ENCODE assay signal across 27 cellular contexts in the genomic region with DNA sequence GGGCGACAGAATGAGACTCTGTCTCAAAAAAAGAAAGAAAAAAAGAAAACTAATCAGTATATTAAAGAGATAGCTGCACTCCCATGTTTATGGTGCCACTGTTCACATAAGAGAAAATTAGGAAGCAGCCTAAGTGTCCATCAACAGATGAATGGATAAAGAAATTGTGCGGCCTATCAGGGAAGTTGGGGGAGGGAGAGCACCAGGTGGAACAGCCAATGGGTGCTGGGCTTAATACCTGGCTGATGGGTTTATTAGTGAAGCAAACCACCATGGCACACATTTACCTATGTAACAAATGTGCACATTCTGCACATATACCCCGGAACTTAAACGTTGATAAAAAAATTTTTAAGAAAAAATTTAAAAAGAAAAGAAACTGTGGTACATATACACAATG. TPM values are rescaled to one million over a fixed set of nuclear protein-coding genes. Genes with fewer than 3 reads are reported as not detected.
"Had no signal": no experiment of that assay in that cellular context is flagged by ENCODE, and none has a peak within 500 bp of the region (broad histone marks: within the 10 kb centered on the region; RNA-seq: fewer than 3 reads in every experiment).

No MANE protein-coding gene starts in this region.

- ATAC-seq: stimulated activated effector memory CD8-positive, alpha-beta T cell treated with anti-CD3 and anti-CD28 coated beads, Interleukin-12 subunit alpha, Interleukin-12 subunit beta, amount 100 ng/mL, for 72 hours; stimulated activated memory B cell treated with anti-CD40 and anti-IgM and Interleukin-4, amounts not matched to agents 10 μg/mL and 1 μg/mL and 100 μg/mL, for 72 hours; stimulated activated naive B cell treated with anti-CD40 and anti-IgM and Interleukin-4, amounts not matched to agents 10 μg/mL and 1 μg/mL and 100 μg/mL, for 72 hours; stimulated activated naive CD8-positive, alpha-beta T cell treated with anti-CD3 and anti-CD28 coated beads, Interleukin-15, amount 100 ng/mL, for 72 hours; stimulated activated naive CD8-positive, alpha-beta T cell treated with anti-CD3 and anti-CD28 coated beads, Interleukin-15, Interleukin-2, amounts not matched to agents 100 U/mL and 50 U/mL, for 24 hours; upper lobe of right lung had no signal

- H3K4me1 ChIP-seq: stomach, suprapubic skin, testis, thyroid gland, tibial artery, tibial nerve, transverse colon, upper lobe of left lung, upper lobe of right lung, uterus, vagina had no signal

- H3K27ac ChIP-seq: stomach, suprapubic skin, testis, thoracic aorta, thyroid gland, tibial artery, tibial nerve, transverse colon, upper lobe of left lung, upper lobe of right lung, uterus, vagina had no signal

- H3K4me3 ChIP-seq: stomach, suprapubic skin, testis, thoracic aorta, thyroid gland, tibial artery, tibial nerve, transverse colon, upper lobe of left lung, upper lobe of right lung, uterus, vagina had no signal

- DNase-seq: stimulated activated CD4-positive, alpha-beta T cell treated with anti-CD3 and anti-CD28 coated beads, Interleukin-2, amount 100 ng/mL, for 48 hours; stimulated activated CD4-positive, alpha-beta T cell treated with anti-CD3 and anti-CD28 coated beads, Interleukin-4, amount 100 ng/mL, for 1 hour; stimulated activated CD4-positive, alpha-beta T cell treated with anti-CD3 and anti-CD28 coated beads, Interleukin-4, amount 100 ng/mL, for 24 hours; stimulated activated CD4-positive, alpha-beta T cell treated with anti-CD3 and anti-CD28 coated beads, Interleukin-4, amount 100 ng/mL, for 4 hours; stimulated activated CD8-positive, alpha-beta memory T cell treated with anti-CD3 and anti-CD28 coated beads, Interleukin-4, amount 100 ng/mL, for 48 hours; stimulated activated naive B cell treated with anti-CD40 and anti-IgM and Interleukin-4, amounts not matched to agents 10 μg/mL and 1 μg/mL and 100 μg/mL, for 72 hours; stimulated activated naive CD4-positive, alpha-beta T cell; stimulated activated naive CD4-positive, alpha-beta T cell treated with Interleukin-2 at 50 U/mL for 16 hours; stimulated activated naive CD8-positive, alpha-beta T cell treated with anti-CD3 and anti-CD28 coated beads, Interleukin-15, amount 100 ng/mL, for 72 hours; stimulated activated naive CD8-positive, alpha-beta T cell treated with anti-CD3 and anti-CD28 coated beads, Interleukin-15, Interleukin-2, amounts not matched to agents 100 U/mL and 50 U/mL, for 24 hours; stomach; substantia nigra; testis; thyroid gland; tibial artery; transverse colon; trophoblast cell; upper lobe of left lung; upper lobe of right lung; uterus had no signal

- H3K36me3 ChIP-seq: stomach, suprapubic skin, thoracic aorta, thyroid gland, tibial artery, tibial nerve, transverse colon, upper lobe of left lung, upper lobe of right lung, uterus, vagina had no signal

- FAIRE-seq: urothelium cell line had no signal

- H3K9me3 ChIP-seq: stomach, suprapubic skin, testis, thoracic aorta, thyroid gland, tibial artery, tibial nerve, transverse colon, upper lobe of left lung, upper lobe of right lung, uterus, vagina had no signal

- H3K27me3 ChIP-seq: testis, thyroid gland, upper lobe of left lung, uterus, vagina had no signal

RNA-seq across cellular contexts. Expression of a gene that starts 9.0 kb away (rescaled TPM):
- total RNA-seq: stomach had no signal
